31 cellular contexts compared by ENCODE assay signal in genomic region chr4:41567186-41567585, GRCh38. TPM values are rescaled to one million over a fixed set of nuclear protein-coding genes. Genes with fewer than 3 reads are reported as not detected.
"Had no signal": no experiment of that assay in that cellular context is flagged by ENCODE, and none has a peak within 500 bp of the region (broad histone marks: within the 10 kb centered on the region; RNA-seq: fewer than 3 reads in every experiment).

No MANE protein-coding gene starts in this region.

- ATAC-seq: activated CD8-positive, alpha-beta T cell treated with anti-CD3 and anti-CD28 coated beads for 36 hours; Right ventricle myocardium inferior had no signal

- H3K27ac ChIP-seq: cardiac muscle cell, KMS-11, PC-9, RWPE1 had no signal

- DNase-seq: activated CD4-positive, alpha-beta T cell treated with anti-CD3 and anti-CD28 coated beads, Interleukin-2, amount 10 ng/mL, durations not matched to agents 24 days and 14 days; activated CD4-positive, alpha-beta T cell treated with anti-CD3 and anti-CD28 coated beads, Interleukin-2, amount 50 U/mL, for 4 hours; activated CD8-positive, alpha-beta T cell treated with anti-CD3 and anti-CD28 coated beads for 36 hours; activated gamma-delta T cell; activated naive CD4-positive, alpha-beta T cell treated with Interleukin-2 at 50 U/mL for 16 hours; activated naive CD8-positive, alpha-beta T cell treated with anti-CD3 and anti-CD28 coated beads, Interleukin-2, amount 10 ng/mL, durations not matched to agents 7 days and 5 days; activated T-cell treated with anti-CD3 and anti-CD28 coated beads, Interleukin-2, amount 50 U/mL, for 1 hour; amygdala; MM.1S; MV-4-11; NCI-H1092; NCI-H1436 treated with DMSO at 0.1 percent for 48 hours; NCI-H1694 treated with DMSO at 0.1 percent for 48 hours; NCI-H2029; NCI-H345; NCI-H524 treated with DMSO at 0.1 percent for 48 hours; PC-9; SIG-M5 had no signal

- H3K9ac ChIP-seq: KMS-11 had no signal

- H2AFZ ChIP-seq: PC-9 had no signal

- H3K4me1 Mint-ChIP-seq: activated CD4-positive, alpha-beta T cell treated with anti-CD3 and anti-CD28 coated beads, Interleukin-2, amount 10 ng/mL, durations not matched to agents 24 days and 14 days; activated naive CD4-positive, alpha-beta T cell treated with anti-CD3 and anti-CD28 coated beads, Interleukin-2, amount 50 U/mL, for 24 hours; activated naive CD8-positive, alpha-beta T cell treated with anti-CD3 and anti-CD28 coated beads, Interleukin-2, amount 10 ng/mL, durations not matched to agents 7 days and 5 days; central memory CD8-positive, alpha-beta T cell had no signal

- FAIRE-seq: RCC 7860, TTC549 had no signal

- H3K27me3 Mint-ChIP-seq: activated CD4-positive, alpha-beta T cell treated with anti-CD3 and anti-CD28 coated beads, Interleukin-2, amount 10 ng/mL, durations not matched to agents 24 days and 14 days; activated CD8-positive, alpha-beta T cell treated with anti-CD3 and anti-CD28 coated beads for 36 hours; activated naive CD4-positive, alpha-beta T cell treated with anti-CD3 and anti-CD28 coated beads, Interleukin-2, amount 50 U/mL, for 24 hours; activated naive CD8-positive, alpha-beta T cell treated with anti-CD3 and anti-CD28 coated beads, Interleukin-2, amount 10 ng/mL, durations not matched to agents 7 days and 5 days; central memory CD8-positive, alpha-beta T cell had no signal

- H3K36me3 Mint-ChIP-seq: activated naive CD4-positive, alpha-beta T cell treated with anti-CD3 and anti-CD28 coated beads, Interleukin-2, amount 50 U/mL, for 24 hours; activated naive CD8-positive, alpha-beta T cell treated with anti-CD3 and anti-CD28 coated beads, Interleukin-2, amount 10 ng/mL, durations not matched to agents 7 days and 5 days had no signal

- H3K9me3 Mint-ChIP-seq: activated CD4-positive, alpha-beta T cell treated with anti-CD3 and anti-CD28 coated beads, Interleukin-2, amount 10 ng/mL, durations not matched to agents 24 days and 14 days; activated CD8-positive, alpha-beta T cell treated with anti-CD3 and anti-CD28 coated beads for 36 hours; activated naive CD4-positive, alpha-beta T cell treated with anti-CD3 and anti-CD28 coated beads, Interleukin-2, amount 50 U/mL, for 24 hours; activated naive CD8-positive, alpha-beta T cell treated with anti-CD3 and anti-CD28 coated beads, Interleukin-2, amount 10 ng/mL, durations not matched to agents 7 days and 5 days; activated T-helper 2 cell treated with anti-CD3 and anti-CD28 coated beads, Interferon-gamma antibody, Interleukin-2, Interleukin-4, amounts not matched to agents 10 μg/mL and 5 μg/mL and 100 μg/mL, durations not matched to agents 14 hours and 24 hours and 36 hours; central memory CD8-positive, alpha-beta T cell; T-helper 2 cell treated with Interferon-gamma antibody and Interleukin-4, amounts not matched to agents 5 μg/mL and 100 μg/mL, for 36 hours had no signal

- H3K4me3 ChIP-seq: ascending aorta, cardiac muscle cell, PC-9 had no signal

- H3K4me3 Mint-ChIP-seq: activated CD4-positive, alpha-beta T cell treated with anti-CD3 and anti-CD28 coated beads, Interleukin-2, amount 10 ng/mL, durations not matched to agents 24 days and 14 days; activated CD8-positive, alpha-beta T cell treated with anti-CD3 and anti-CD28 coated beads for 36 hours; activated naive CD4-positive, alpha-beta T cell treated with anti-CD3 and anti-CD28 coated beads, Interleukin-2, amount 50 U/mL, for 24 hours; activated naive CD8-positive, alpha-beta T cell treated with anti-CD3 and anti-CD28 coated beads, Interleukin-2, amount 10 ng/mL, durations not matched to agents 7 days and 5 days; central memory CD8-positive, alpha-beta T cell; T-helper 2 cell treated with Interferon-gamma antibody and Interleukin-4, amounts not matched to agents 5 μg/mL and 100 μg/mL, for 36 hours had no signal

- H3K27me3 ChIP-seq: ascending aorta had no signal

- H3K36me3 ChIP-seq: ascending aorta, cardiac muscle cell had no signal

- H3K9me3 ChIP-seq: ascending aorta had no signal

- H3K4me2 ChIP-seq: KMS-11, PC-9 had no signal

RNA-seq across cellular contexts. Expression of gene LIMCH1, which starts 29.2 kb away (rescaled TPM):
- total RNA-seq: activated CD4-positive, alpha-beta T cell treated with anti-CD3 and anti-CD28 coated beads, Interleukin-2, amount 10 ng/mL, durations not matched to agents 24 days and 14 days; activated CD8-positive, alpha-beta memory T cell treated with anti-CD3 and anti-CD28 coated beads for 36 hours; activated CD8-positive, alpha-beta T cell treated with anti-CD3 and anti-CD28 coated beads for 36 hours; activated naive CD8-positive, alpha-beta T cell treated with anti-CD3 and anti-CD28 coated beads, Interleukin-2, amount 10 ng/mL, durations not matched to agents 7 days and 5 days; activated T-helper 2 cell treated with anti-CD3 and anti-CD28 coated beads, Interferon-gamma antibody, Interleukin-2, Interleukin-4, amounts not matched to agents 10 μg/mL and 5 μg/mL and 100 μg/mL, durations not matched to agents 14 hours and 24 hours and 36 hours; T-helper 1 cell treated with Interleukin-12 subunit alpha and Interleukin-12 subunit beta and Interleukin-4 antibody, amounts not matched to agents 30 ng/mL and 1 ng/mL, for 36 hours had no signal
